Comparison of ENCODE assay signal across 10 cellular contexts in the genomic region with DNA sequence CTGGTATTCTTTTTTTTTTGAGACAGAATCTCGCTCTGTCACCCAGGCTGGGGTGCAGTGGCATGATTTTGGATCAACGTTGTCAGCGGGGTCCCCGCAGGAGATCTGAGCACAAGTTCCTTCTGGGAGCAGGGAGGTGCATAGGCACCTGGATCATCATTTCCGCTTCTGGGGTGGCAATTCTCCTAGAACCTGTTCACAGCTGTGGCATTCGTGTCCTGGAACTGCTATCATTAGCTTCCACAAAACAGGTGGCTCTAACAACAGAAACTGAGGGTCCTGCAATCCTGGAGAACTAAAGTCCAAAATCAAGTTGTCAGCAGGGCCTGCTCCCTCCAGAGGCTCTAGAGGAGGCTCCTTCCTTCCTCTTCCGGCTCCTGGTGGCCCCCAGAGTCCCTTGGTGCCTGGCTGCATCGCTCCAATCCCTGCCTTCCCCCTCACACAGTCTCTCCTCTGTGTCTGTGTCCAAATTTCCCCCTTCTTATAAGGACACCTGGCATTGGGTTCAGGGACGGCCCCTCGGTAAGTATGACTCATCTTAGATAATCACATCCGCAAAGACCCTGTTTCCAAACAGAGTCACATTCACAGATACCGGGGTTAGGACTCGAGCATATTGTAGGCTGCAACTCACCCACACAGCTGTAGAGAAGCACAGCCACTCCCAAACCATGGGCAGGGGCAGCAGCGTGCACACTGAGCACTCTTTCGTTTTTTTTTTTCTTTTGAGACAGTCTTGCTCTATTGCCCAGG. TPM values are rescaled to one million over a fixed set of nuclear protein-coding genes. Genes with fewer than 3 reads are reported as not detected.
A peak's percentile ranks its signal among the peaks of the same experiment; 100 is the strongest.
DNase-seq lines count a peak whose midpoint lies in the region; ATAC-seq and TF ChIP-seq lines count a peak whose summit lies in the region.
"Had no signal": no experiment of that assay in that cellular context is flagged by ENCODE, and none has a peak within 500 bp of the region (broad histone marks: within the 10 kb centered on the region; RNA-seq: fewer than 3 reads in every experiment).

No MANE protein-coding gene starts in this region.

- TF ChIP-seq EP300 in esophagus muscularis mucosa (IDR thresholded peaks at IDR 0.05): no peak

- H3K9me3 ChIP-seq in Caco-2 (no peaks in the 10 kb centered on the region), SJCRH30 (replicated peaks) (no peaks in the 10 kb centered on the region), esophagus muscularis mucosa (no peaks in the 10 kb centered on the region)
- H3K9me3 ChIP-seq: suprapubic skin had no signal

- ATAC-seq in GM19035 (IDR thresholded peaks at IDR 0.05; ENCODE audit: unreplicated experiment) (peak; percentile 40), HG03064 (IDR thresholded peaks at IDR 0.05; ENCODE audit: low read depth, unreplicated experiment) (peak; percentile 42)

- BruUV-seq in Caco-2 (replicated peaks; lab: Mats Ljungman, UMichigan): no TSS peak

- H3K27ac Mint-ChIP-seq in Caco-2 (ENCODE audit: unreplicated experiment): peak overlapping the region; percentile 3

- no peaks in the 10 kb centered on the region for H3K9me3 Mint-ChIP-seq in Caco-2 (ENCODE audit: unreplicated experiment)
- H3K9me3 Mint-ChIP-seq: neural crest cell had no signal

- no peaks in the 10 kb centered on the region for H3K27me3 Mint-ChIP-seq in Caco-2 (ENCODE audit: insufficient read depth, unreplicated experiment)

- DNase-seq in Caco-2: peak in 1 of 2 experiments; percentile 27
- peak; percentile 49 to 78 for DNase-seq in SJCRH30
- no peak for DNase-seq in esophagus muscularis mucosa (ENCODE audit: extremely low spot score)
- no peak for DNase-seq in medulla oblongata (ENCODE audit: extremely low spot score)
- DNase-seq in amygdala (lab: John Stamatoyannopoulos, UW): no peak
- DNase-seq in activated effector memory CD4-positive, alpha-beta T cell treated with Interleukin-2 at 50 U/mL for 16 hours: no peak

- CTCF ChIA-PET in Caco-2 (lab: Charles Lee): interaction anchor here (0.7 kb wide), 1 partner anchor 741 kb away, joined by 3 read pairs; no protein-coding TSS in a partner anchor

- intact Hi-C loops in Caco-2 (cut with micrococcal nuclease; ENCODE audit: unreplicated experiment) (no loop called here), esophagus muscularis mucosa (cut with DNase I) (no loop called here)

- peaks cover 18% of the 10 kb centered on the region for H3K4me1 Mint-ChIP-seq in Caco-2 (ENCODE audit: low read depth, unreplicated experiment)

- H3K36me3 ChIP-seq in Caco-2 (ENCODE audit: control insufficient read depth, insufficient read depth, low read length) (no peaks in the 10 kb centered on the region), SJCRH30 (no peaks in the 10 kb centered on the region), esophagus muscularis mucosa (no peaks in the 10 kb centered on the region)
- H3K36me3 ChIP-seq: suprapubic skin had no signal

- H3K27ac ChIP-seq in SJCRH30 (peak overlapping the region; percentile 17; the same call in 1 of the 2 replicates), esophagus muscularis mucosa (replicated peaks in 1 of 4) (no peak overlapping the region)
- H3K27ac ChIP-seq: suprapubic skin had no signal

- H3K4me3 ChIP-seq in Caco-2 (ENCODE audit: low read depth, low read length) (no peak overlapping the region), SJCRH30 (0 out of 2 replicates have a peak overlapping the region, but pooled peaks have one; percentile 10), esophagus muscularis mucosa (no peak overlapping the region)
- H3K4me3 ChIP-seq: suprapubic skin had no signal

- TF ChIP-seq POLR2A in esophagus muscularis mucosa (IDR thresholded peaks at IDR 0.05; ENCODE audit: low read depth): no peak

- H3K27me3 ChIP-seq in Caco-2 (replicated peaks; ENCODE audit: control insufficient read depth, insufficient read depth, low read length) (no peaks in the 10 kb centered on the region), SJCRH30 (no peaks in the 10 kb centered on the region), esophagus muscularis mucosa (peaks cover 0 to 31% (median 0%) of the 10 kb centered on the region in 4 donors)

- WGBS in esophagus muscularis mucosa: 69% methylated on average over 15 of the region's 15 CpGs

- H3K4me3 Mint-ChIP-seq in Caco-2 (ENCODE audit: unreplicated experiment): no peak overlapping the region
- H3K4me3 Mint-ChIP-seq: neural crest cell had no signal

- peaks cover 18% of the 10 kb centered on the region for H3K4me1 ChIP-seq in Caco-2
- peaks cover 13% of the 10 kb centered on the region for H3K4me1 ChIP-seq in SJCRH30
- H3K4me1 ChIP-seq in esophagus muscularis mucosa: peaks cover 15 to 16% (median 15%) of the 10 kb centered on the region in 4 donors

- peaks cover 15% of the 10 kb centered on the region for H3K36me3 Mint-ChIP-seq in Caco-2 (ENCODE audit: insufficient read depth, unreplicated experiment)

- POLR2A ChIA-PET in Caco-2 (lab: Charles Lee): no interaction called here

- TF ChIP-seq CTCF in Caco-2 (IDR thresholded peaks at IDR 0.05; ENCODE audit: insufficient read depth in 1 of 2, low read depth in 1 of 2, low read length in 1 of 2, severe bottlenecking in 1 of 2, unreplicated experiment in 1 of 2): no peak
- no peak for TF ChIP-seq CTCF in esophagus muscularis mucosa (IDR thresholded peaks at IDR 0.05)

RNA-seq across cellular contexts. Expression of a gene that starts 43.5 kb away (rescaled TPM):
- total RNA-seq in Caco-2 (2022): 116 and 117 TPM in 2 replicates
- 19.2 and 25.9 TPM in 2 replicates for total RNA-seq in SJCRH30 (2014; rRNA removed; shearing (Covaris generic))
- total RNA-seq in esophagus muscularis mucosa: 10 to 100 TPM; 22.2 to 41.5 (median 31.4) TPM

RNA-seq across cellular contexts. Expression of a gene that starts 60.0 kb away (rescaled TPM):
- total RNA-seq in Caco-2 (2022) (495 and 534 TPM in 2 replicates), esophagus muscularis mucosa (10 to 100 TPM in 1 of 4 donors, 1 to 10 TPM in 3; 3.3 to 17.7 (median 4.3) TPM)
- 73.8 and 79.8 TPM in 2 replicates for total RNA-seq in SJCRH30 (2014; rRNA removed; shearing (Covaris generic))

Comparison
In these comparisons a context has a peak if more than half of its experiments do, and no peak if none do; other contexts are left out.
1. DNase-seq: peak in SJCRH30 (2 of 2); none in esophagus muscularis mucosa (single experiment), medulla oblongata (single experiment), amygdala (0 of 56) and activated effector memory CD4-positive, alpha-beta T cell treated with Interleukin-2 at 50 U/mL for 16 hours (single experiment).